ENCODE assay signal across 28 cellular contexts in the genomic region with DNA sequence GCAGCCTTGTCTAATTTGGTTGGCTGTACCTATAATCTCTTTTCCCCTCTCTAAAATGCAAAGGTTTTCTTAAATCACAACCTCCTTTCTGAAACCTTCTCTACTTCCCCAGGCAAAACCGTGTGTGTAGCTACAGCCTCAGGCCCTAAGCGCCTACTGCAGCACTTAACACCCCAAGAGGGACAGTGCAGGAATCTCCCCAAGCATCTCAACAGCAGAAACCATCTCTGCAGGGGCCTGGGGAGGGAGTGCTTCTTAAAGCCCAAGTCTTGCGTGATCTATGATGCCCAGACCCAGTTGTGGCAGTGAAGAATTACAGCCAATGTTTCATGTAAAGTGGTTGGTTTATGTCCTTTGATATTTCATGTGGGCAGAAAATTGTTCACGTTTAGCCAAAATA.
"Had no signal": no experiment of that assay in that cellular context is flagged by ENCODE, and none has a peak within 500 bp of the region (broad histone marks: within the 10 kb centered on the region; RNA-seq: fewer than 3 reads in every experiment).

No MANE protein-coding gene starts in this region.

- H3K27ac ChIP-seq: left lung, lower lobe of right lung, ovary, upper lobe of left lung, vagina had no signal

- H3K27me3 ChIP-seq: left lung, ovary, upper lobe of left lung, vagina had no signal

- FAIRE-seq: bronchial epithelial cell, endometrium, frontal cortex, islet of Langerhans, small intestine had no signal

- H3K36me3 ChIP-seq: left lung, lower lobe of right lung, ovary, upper lobe of left lung, vagina had no signal

- H3K27ac Mint-ChIP-seq: activated CD4-positive, alpha-beta T cell treated with anti-CD3 and anti-CD28 coated beads for 36 hours; activated CD8-positive, alpha-beta memory T cell treated with anti-CD3 and anti-CD28 coated beads, Interleukin-2, amount 10 ng/mL, durations not matched to agents 7 days and 5 days; activated CD8-positive, alpha-beta T cell treated with anti-CD3 and anti-CD28 coated beads, Interleukin-2, amount 10 ng/mL, durations not matched to agents 7 days and 5 days; activated naive CD4-positive, alpha-beta T cell treated with anti-CD3 and anti-CD28 coated beads, Interleukin-2, amount 50 U/mL, for 72 hours; activated T-helper 2 cell treated with anti-CD3 and anti-CD28 coated beads, Interferon-gamma antibody, Interleukin-2, Interleukin-4, amounts not matched to agents 10 μg/mL and 5 μg/mL and 100 μg/mL, durations not matched to agents 14 hours and 24 hours and 36 hours; dendritic cell treated with granulocyte-macrophage colony-stimulating factor and Interleukin-4, amounts not matched to agents 40 ng/mL and 50 ng/mL, for 4 days; natural killer cell treated with Interleukin-12 subunit alpha and Interleukin-12 subunit beta and Interleukin-15 and Interleukin-18, amount 100 ng/mL, for 72 hours; progenitor cell of endocrine pancreas; stimulated activated effector memory CD8-positive, alpha-beta T cell treated with anti-CD3 and anti-CD28 coated beads, Interleukin-12 subunit alpha, Interleukin-12 subunit beta, amount 100 ng/mL, for 72 hours; stimulated activated naive CD8-positive, alpha-beta T cell treated with anti-CD3 and anti-CD28 coated beads, Interleukin-15, Interleukin-2, amounts not matched to agents 100 ng/mL and 50 ng/mL, for 24 hours; T-helper 2 cell treated with Interferon-gamma antibody and Interleukin-4, amounts not matched to agents 5 μg/mL and 100 μg/mL, for 36 hours had no signal

- H3K4me3 ChIP-seq: left lung, lower lobe of right lung, mucosa of descending colon, ovary, upper lobe of left lung, vagina had no signal

- H3K36me3 Mint-ChIP-seq: activated CD8-positive, alpha-beta memory T cell treated with anti-CD3 and anti-CD28 coated beads, Interleukin-2, amount 10 ng/mL, durations not matched to agents 7 days and 5 days; stimulated activated effector memory CD8-positive, alpha-beta T cell treated with anti-CD3 and anti-CD28 coated beads, Interleukin-12 subunit alpha, Interleukin-12 subunit beta, amount 100 ng/mL, for 72 hours had no signal

- H3K4me3 Mint-ChIP-seq: activated CD4-positive, alpha-beta T cell treated with anti-CD3 and anti-CD28 coated beads for 36 hours; activated CD8-positive, alpha-beta memory T cell treated with anti-CD3 and anti-CD28 coated beads, Interleukin-2, amount 10 ng/mL, durations not matched to agents 7 days and 5 days; activated CD8-positive, alpha-beta T cell treated with anti-CD3 and anti-CD28 coated beads, Interleukin-2, amount 10 ng/mL, durations not matched to agents 7 days and 5 days; central memory CD8-positive, alpha-beta T cell; dendritic cell treated with granulocyte-macrophage colony-stimulating factor and Interleukin-4, amounts not matched to agents 40 ng/mL and 50 ng/mL, for 4 days; natural killer cell treated with Interleukin-12 subunit alpha and Interleukin-12 subunit beta and Interleukin-15 and Interleukin-18, amount 100 ng/mL, for 72 hours; stimulated activated effector memory CD8-positive, alpha-beta T cell treated with anti-CD3 and anti-CD28 coated beads, Interleukin-12 subunit alpha, Interleukin-12 subunit beta, amount 100 ng/mL, for 72 hours; stimulated activated naive CD8-positive, alpha-beta T cell treated with anti-CD3 and anti-CD28 coated beads, Interleukin-15, Interleukin-2, amounts not matched to agents 100 ng/mL and 50 ng/mL, for 24 hours; T-helper 2 cell treated with Interferon-gamma antibody and Interleukin-4, amounts not matched to agents 5 μg/mL and 100 μg/mL, for 36 hours had no signal

- H3K27me3 Mint-ChIP-seq: activated CD8-positive, alpha-beta memory T cell treated with anti-CD3 and anti-CD28 coated beads, Interleukin-2, amount 10 ng/mL, durations not matched to agents 7 days and 5 days; central memory CD8-positive, alpha-beta T cell; dendritic cell treated with granulocyte-macrophage colony-stimulating factor and Interleukin-4, amounts not matched to agents 40 ng/mL and 50 ng/mL, for 4 days; stimulated activated naive CD8-positive, alpha-beta T cell treated with anti-CD3 and anti-CD28 coated beads, Interleukin-15, Interleukin-2, amounts not matched to agents 100 ng/mL and 50 ng/mL, for 24 hours had no signal

- H3K4me1 ChIP-seq: left lung, lower lobe of right lung, upper lobe of left lung, vagina had no signal

- H3K4me1 Mint-ChIP-seq: activated CD4-positive, alpha-beta T cell treated with anti-CD3 and anti-CD28 coated beads for 36 hours; activated CD8-positive, alpha-beta memory T cell treated with anti-CD3 and anti-CD28 coated beads, Interleukin-2, amount 10 ng/mL, durations not matched to agents 7 days and 5 days; central memory CD8-positive, alpha-beta T cell; stimulated activated effector memory CD8-positive, alpha-beta T cell treated with anti-CD3 and anti-CD28 coated beads, Interleukin-12 subunit alpha, Interleukin-12 subunit beta, amount 100 ng/mL, for 72 hours had no signal

- H3K9me3 ChIP-seq: lower lobe of right lung, mucosa of descending colon, ovary, vagina had no signal

- DNase-seq: activated CD4-positive, alpha-beta T cell treated with anti-CD3 and anti-CD28 coated beads for 36 hours; activated CD4-positive, CD25-positive, alpha-beta regulatory T cell; activated CD8-positive, alpha-beta memory T cell treated with anti-CD3 and anti-CD28 coated beads, Interleukin-2, amount 10 ng/mL, durations not matched to agents 7 days and 5 days; activated CD8-positive, alpha-beta T cell treated with anti-CD3 and anti-CD28 coated beads, Interleukin-2, amount 10 ng/mL, durations not matched to agents 7 days and 5 days; activated T-cell treated with anti-CD3 and anti-CD28 coated beads, Interleukin-2, amount 50 U/mL, for 48 hours; effector CD4-positive, alpha-beta T cell; left lung; lower lobe of right lung; mesenchymal stem cell; mucosa of descending colon; ovary; small intestine; stimulated activated CD4-positive, alpha-beta T cell treated with anti-CD3 and anti-CD28 coated beads, Interleukin-4, amount 100 ng/mL, for 24 hours; upper lobe of left lung had no signal

- H3K9me3 Mint-ChIP-seq: stimulated activated naive CD8-positive, alpha-beta T cell treated with anti-CD3 and anti-CD28 coated beads, Interleukin-15, Interleukin-2, amounts not matched to agents 100 ng/mL and 50 ng/mL, for 24 hours had no signal
